11 cellular contexts compared by ENCODE assay signal in genomic region chr6:155351273-155352129, GRCh38. TPM values are rescaled to one million over a fixed set of nuclear protein-coding genes. Genes with fewer than 3 reads are reported as not detected.
DNase-seq lines count a peak whose midpoint lies in the region; ATAC-seq lines count a peak whose summit lies in the region.
"Had no signal": no experiment of that assay in that cellular context is flagged by ENCODE, and none has a peak within 500 bp of the region (broad histone marks: within the 10 kb centered on the region; RNA-seq: fewer than 3 reads in every experiment).

No MANE protein-coding gene starts in this region.

- ATAC-seq in GM18909 (IDR thresholded peaks at IDR 0.05; ENCODE audit: poor library complexity, unreplicated experiment), result peak; percentile 92
- peak; percentile 97 for ATAC-seq in GM21717 (IDR thresholded peaks at IDR 0.05; ENCODE audit: unreplicated experiment)
- peak; percentile 97 for ATAC-seq in HG03135 (IDR thresholded peaks at IDR 0.05; ENCODE audit: unreplicated experiment)
- peak; percentile 55 for ATAC-seq in memory B cell (ENCODE audit: low read depth)
- no peak for ATAC-seq in activated T-cell treated with anti-CD3 and anti-CD28 coated beads, Interleukin-2, amount 50 U/mL, for 4 hours
- ATAC-seq in naive thymus-derived CD4-positive, alpha-beta T cell, result no peak

- CTCF ChIA-PET in naive thymus-derived CD4-positive, alpha-beta T cell (lab: Charles Lee), result no interaction called here

- no peak for DNase-seq in memory B cell (ENCODE audit: low spot score in 2 of 2)
- DNase-seq in Kasumi-1 (lab: John Stamatoyannopoulos, UW), result no peak
- no peak for DNase-seq in activated T-cell treated with anti-CD3 and anti-CD28 coated beads, Interleukin-2, amount 50 U/mL, for 4 hours
- no peak for DNase-seq in naive thymus-derived CD4-positive, alpha-beta T cell
- DNase-seq: DMS153, NCI-H524 treated with DMSO at 0.1 percent for 48 hours had no signal

- peaks cover 0 to 7% (median 0%) of the 10 kb centered on the region in 3 experiments for H3K9me3 ChIP-seq in naive thymus-derived CD4-positive, alpha-beta T cell (ENCODE audit: control insufficient read depth in 2 of 3, low read length in 3 of 3)

- POLR2A ChIA-PET in naive thymus-derived CD4-positive, alpha-beta T cell (lab: Charles Lee), result no interaction called here

- H3K4me3 ChIP-seq in naive thymus-derived CD4-positive, alpha-beta T cell (ENCODE audit: low read length), result no peak overlapping the region
- H3K4me3 ChIP-seq: HAP-1, right atrium auricular region had no signal

- H3K27me3 Mint-ChIP-seq in memory B cell, result peaks cover 2% of the 10 kb centered on the region
- peaks cover 14% of the 10 kb centered on the region for H3K27me3 Mint-ChIP-seq in activated T-cell treated with anti-CD3 and anti-CD28 coated beads, Interleukin-2, amount 50 U/mL, for 4 hours (ENCODE audit: low read depth)
- peaks cover 0 to 10% (median 0%) of the 10 kb centered on the region in 5 donors for H3K27me3 Mint-ChIP-seq in naive thymus-derived CD4-positive, alpha-beta T cell

- peaks cover 22% of the 10 kb centered on the region for H3K9me3 Mint-ChIP-seq in memory B cell
- peaks cover 29% of the 10 kb centered on the region for H3K9me3 Mint-ChIP-seq in activated T-cell treated with anti-CD3 and anti-CD28 coated beads, Interleukin-2, amount 50 U/mL, for 4 hours
- peaks cover 5 to 57% (median 28%) of the 10 kb centered on the region in 11 donors for H3K9me3 Mint-ChIP-seq in naive thymus-derived CD4-positive, alpha-beta T cell

- H3K36me3 Mint-ChIP-seq in memory B cell, result peaks cover 14% of the 10 kb centered on the region
- H3K36me3 Mint-ChIP-seq in activated T-cell treated with anti-CD3 and anti-CD28 coated beads, Interleukin-2, amount 50 U/mL, for 4 hours (ENCODE audit: insufficient read depth), result peaks cover 6% of the 10 kb centered on the region
- H3K36me3 Mint-ChIP-seq in naive thymus-derived CD4-positive, alpha-beta T cell, result peaks cover 11 to 25% (median 18%) of the 10 kb centered on the region in 5 donors

- no peaks in the 10 kb centered on the region for H3K36me3 ChIP-seq in naive thymus-derived CD4-positive, alpha-beta T cell (ENCODE audit: control insufficient read depth in 2 of 3, insufficient read depth in 3 of 3, low read length in 3 of 3)
- H3K36me3 ChIP-seq: HAP-1, right atrium auricular region had no signal

- H3K4me1 ChIP-seq in naive thymus-derived CD4-positive, alpha-beta T cell (ENCODE audit: control insufficient read depth in 2 of 2, insufficient read depth in 2 of 2, low read length in 2 of 2), result no peaks in the 10 kb centered on the region
- H3K4me1 ChIP-seq: HAP-1, right atrium auricular region had no signal

- no peak overlapping the region for H3K27ac ChIP-seq in naive thymus-derived CD4-positive, alpha-beta T cell (ENCODE audit: low read depth, low read length)
- H3K27ac ChIP-seq: right atrium auricular region had no signal

- no peak overlapping the region for H3K27ac Mint-ChIP-seq in memory B cell
- no peak overlapping the region for H3K27ac Mint-ChIP-seq in naive thymus-derived CD4-positive, alpha-beta T cell

- intact Hi-C loops in naive thymus-derived CD4-positive, alpha-beta T cell (cut with micrococcal nuclease), result no loop called here

- peak overlapping the region; percentile 55 for H3K4me3 Mint-ChIP-seq in memory B cell
- H3K4me3 Mint-ChIP-seq in activated T-cell treated with anti-CD3 and anti-CD28 coated beads, Interleukin-2, amount 50 U/mL, for 4 hours, result no peak overlapping the region
- H3K4me3 Mint-ChIP-seq in naive thymus-derived CD4-positive, alpha-beta T cell, result no peak overlapping the region

- peaks cover 5% of the 10 kb centered on the region for H3K4me1 Mint-ChIP-seq in memory B cell
- peaks cover 1% of the 10 kb centered on the region for H3K4me1 Mint-ChIP-seq in activated T-cell treated with anti-CD3 and anti-CD28 coated beads, Interleukin-2, amount 50 U/mL, for 4 hours (ENCODE audit: low read depth)
- no peaks in the 10 kb centered on the region for H3K4me1 Mint-ChIP-seq in naive thymus-derived CD4-positive, alpha-beta T cell

- no peaks in the 10 kb centered on the region for H3K27me3 ChIP-seq in naive thymus-derived CD4-positive, alpha-beta T cell (ENCODE audit: control insufficient read depth in 2 of 2, insufficient read depth in 2 of 2, low read length in 2 of 2)
- H3K27me3 ChIP-seq: right atrium auricular region had no signal

RNA-seq across cellular contexts. Expression of gene TFB1M, which starts 37.2 kb away (rescaled TPM):
- total RNA-seq in activated T-cell treated with anti-CD3 and anti-CD28 coated beads, Interleukin-2, amount 50 U/mL, for 4 hours, result 10 to 100 TPM; 21.8 to 41.7 (median 27.4) TPM
- 10 to 100 TPM; 20.5 to 45.4 (median 29.7) TPM for total RNA-seq in naive thymus-derived CD4-positive, alpha-beta T cell
- 10 to 100 TPM; 15.8 to 27.1 TPM for polyA plus RNA-seq in naive thymus-derived CD4-positive, alpha-beta T cell

Comparison
In these comparisons a context has a peak if more than half of its experiments do, and no peak if none do; other contexts are left out.
1. ATAC-seq: peak in GM18909 (single experiment), GM21717 (single experiment), HG03135 (single experiment) and memory B cell (single experiment); none in activated T-cell treated with anti-CD3 and anti-CD28 coated beads, Interleukin-2, amount 50 U/mL, for 4 hours (0 of 2) and naive thymus-derived CD4-positive, alpha-beta T cell (single experiment).